24 cellular contexts compared by ENCODE assay signal in genomic region chrY:13307959-13308358, GRCh38.
DNase-seq lines count a peak whose midpoint lies in the region; ATAC-seq, FAIRE-seq and TF ChIP-seq lines count a peak whose summit lies in the region.
"Had no signal": no experiment of that assay in that cellular context is flagged by ENCODE, and none has a peak within 500 bp of the region (broad histone marks: within the 10 kb centered on the region; RNA-seq: fewer than 3 reads in every experiment).

No MANE protein-coding gene starts in this region.

- H3K36me3 ChIP-seq in ACC112 (ENCODE audit: insufficient read depth, low read length) = 0 out of 2 replicates have a peak, but pooled peaks cover 5% of the 10 kb centered on the region
- H3K36me3 ChIP-seq in stomach = peaks cover 0 to 14% (median 0%) of the 10 kb centered on the region in 4 donors
- no peaks in the 10 kb centered on the region for H3K36me3 ChIP-seq in left lung
- H3K36me3 ChIP-seq: MG63 had no signal

- WGBS in stomach, 5 donors = 94 to 100% (median 96%) methylated on average over 2 of the region's 2 CpGs; no CpG with 5 or more reads in 2 of the 5 donors

- ATAC-seq in left lung = no peak
- ATAC-seq: SK-N-SH treated with all-trans-retinoic acid at 6 μM for 48 hours had no signal

- H3K27ac Mint-ChIP-seq in glutamatergic neuron (ENCODE audit: unreplicated experiment) = no peak overlapping the region
- H3K27ac Mint-ChIP-seq: B cell, CD14-positive monocyte, IgD-negative memory B cell had no signal

- no peaks in the 10 kb centered on the region for H3K36me3 Mint-ChIP-seq in glutamatergic neuron (ENCODE audit: unreplicated experiment)
- H3K36me3 Mint-ChIP-seq: IgD-negative memory B cell had no signal

- H3K27ac ChIP-seq in ACC112 (ENCODE audit: low read depth, low read length) (0 out of 2 replicates have a peak overlapping the region, but pooled peaks have one; percentile 12), epithelial cell of prostate (peak overlapping the region; percentile 31), stomach (no peak overlapping the region), left lung (no peak overlapping the region)

- H3K27me3 ChIP-seq in ACC112 (ENCODE audit: insufficient read depth, low read length) (no peaks in the 10 kb centered on the region), stomach (no peaks in the 10 kb centered on the region), left lung (no peaks in the 10 kb centered on the region)
- H3K27me3 ChIP-seq: MG63 had no signal

- H3K4me1 Mint-ChIP-seq in glutamatergic neuron (ENCODE audit: low read depth, unreplicated experiment) = no peaks in the 10 kb centered on the region
- H3K4me1 Mint-ChIP-seq: B cell, IgD-negative memory B cell had no signal

- peaks cover 2% of the 10 kb centered on the region for H3K27me3 Mint-ChIP-seq in glutamatergic neuron (ENCODE audit: unreplicated experiment)
- H3K27me3 Mint-ChIP-seq: B cell, IgD-negative memory B cell had no signal

- peaks cover 3% of the 10 kb centered on the region for H3K9me3 Mint-ChIP-seq in glutamatergic neuron (ENCODE audit: unreplicated experiment)
- H3K9me3 Mint-ChIP-seq: CD14-positive monocyte, IgD-negative memory B cell had no signal

- FAIRE-seq in GM12891 (lab: Jason Lieb, UNC) (peak; percentile 20), RCC 7860 (lab: Jason Lieb, UNC) (no peak)
- FAIRE-seq: D721Med, GM12892 had no signal

- TF ChIP-seq POLR2A in GM12891 (IDR thresholded peaks at IDR 0.05; ENCODE audit: low read depth, low read length) = no peak
- TF ChIP-seq POLR2A in stomach (IDR thresholded peaks at IDR 0.05) = no peak

- H3K79me2 ChIP-seq in ACC112 (ENCODE audit: control insufficient read depth, insufficient read depth, low read length, unreplicated experiment) = no peaks in the 10 kb centered on the region

- no peak overlapping the region for H3K4me3 ChIP-seq in ACC112 (ENCODE audit: low read depth, low read length)
- no peak overlapping the region for H3K4me3 ChIP-seq in stomach
- no peak overlapping the region for H3K4me3 ChIP-seq in left lung
- H3K4me3 ChIP-seq: MG63 had no signal

- no peak overlapping the region for H3K4me3 Mint-ChIP-seq in glutamatergic neuron (ENCODE audit: unreplicated experiment)
- H3K4me3 Mint-ChIP-seq: B cell, CD14-positive monocyte, IgD-negative memory B cell had no signal

- no peak for TF ChIP-seq EP300 in stomach (IDR thresholded peaks at IDR 0.05)

- TF ChIP-seq CTCF in stomach (IDR thresholded peaks at IDR 0.05) = no peak
- TF ChIP-seq CTCF in left lung (IDR thresholded peaks at IDR 0.05) = no peak
- no peak for TF ChIP-seq CTCF in glutamatergic neuron (IDR thresholded peaks at IDR 0.05; ENCODE audit: partially characterized antibody, unreplicated experiment)

- H3K9me3 ChIP-seq in stomach (no peaks in the 10 kb centered on the region), left lung (no peaks in the 10 kb centered on the region)
- H3K9me3 ChIP-seq: MG63 had no signal

- DNase-seq in GM12891 (ENCODE audit: insufficient read length, low spot score) = no peak
- peak; percentile 12 for DNase-seq in RCC 7860 (ENCODE audit: low spot score)
- no peak for DNase-seq in epithelial cell of prostate (ENCODE audit: low read depth, low spot score)
- no peak for DNase-seq in stomach
- DNase-seq in left lung = no peak
- DNase-seq in DMS 273 treated with DMSO at 0.1 percent for 48 hours (lab: John Stamatoyannopoulos, UW) = no peak
- DNase-seq in glutamatergic neuron = no peak
- DNase-seq: 8988T, GOT3, Karpas-422, MG63, NCI-H1048, NCI-H1436, NCI-H1930, NCI-H2227 treated with DMSO at 0.1 percent for 48 hours, NCI-H510A, NCI-H748 treated with DMSO at 0.1 percent for 48 hours had no signal

- intact Hi-C loops in stomach (cut with DNase I; ENCODE audit: low total_unique reads) = no loop called here
- intact Hi-C loops in left lung (cut with DNase I) = no loop called here

- H3K4me1 ChIP-seq in ACC112 (ENCODE audit: control insufficient read depth, insufficient read depth, low read length, unreplicated experiment) = peaks cover 4% of the 10 kb centered on the region
- H3K4me1 ChIP-seq in stomach = no peaks in the 10 kb centered on the region
- no peaks in the 10 kb centered on the region for H3K4me1 ChIP-seq in left lung

- no peak overlapping the region for H2AFZ ChIP-seq in ACC112 (ENCODE audit: low read length, unreplicated experiment)

TF ChIP-seq in GM12891, 5 proteins besides CTCF, POLR2A, EP300 and RAD21:
- TF ChIP-seq TAF1 (IDR thresholded peaks at IDR 0.05; ENCODE audit: low read depth, low read length) = no peak
- no peak for TF ChIP-seq POLR2AphosphoS5 (IDR thresholded peaks at IDR 0.05; ENCODE audit: low read depth, low read length)
- TF ChIP-seq POU2F2 (IDR thresholded peaks at IDR 0.05; ENCODE audit: low read depth, low read length) = no peak
- TF ChIP-seq SPI1 (IDR thresholded peaks at IDR 0.05; ENCODE audit: low read depth, low read length) = no peak
- TF ChIP-seq PAX5 (IDR thresholded peaks at IDR 0.05; ENCODE audit: insufficient read depth, low read length, severe bottlenecking) = no peak

Comparison
In these comparisons a context has a peak if more than half of its experiments do, and no peak if none do; other contexts are left out.
1. H3K27ac ChIP-seq: peak in ACC112 (single experiment) and epithelial cell of prostate (single experiment); none in stomach (0 of 5) and left lung (0 of 2).